ENCODE assay signal across 26 cellular contexts in genomic region chr12:128012110-128012509, GRCh38.
"Had no signal": no experiment of that assay in that cellular context is flagged by ENCODE, and none has a peak within 500 bp of the region (broad histone marks: within the 10 kb centered on the region; RNA-seq: fewer than 3 reads in every experiment).

No MANE protein-coding gene starts in this region.

- H3K27me3 Mint-ChIP-seq: progenitor cell of endocrine pancreas; stimulated activated naive B cell treated with anti-CD40 and anti-IgM and Interleukin-4, amounts not matched to agents 10 μg/mL and 1 μg/mL and 100 μg/mL, for 72 hours; stimulated activated naive CD8-positive, alpha-beta T cell treated with anti-CD3 and anti-CD28 coated beads, Interleukin-15, Interleukin-2, amounts not matched to agents 100 ng/mL and 50 ng/mL, for 24 hours had no signal

- H3K4me3 Mint-ChIP-seq: naive thymus-derived CD8-positive, alpha-beta T cell; natural killer cell treated with Interleukin-12 subunit alpha and Interleukin-12 subunit beta and Interleukin-15 and Interleukin-18, amount 100 ng/mL, for 72 hours; nephron progenitor cell; neural crest cell; stimulated activated effector memory CD8-positive, alpha-beta T cell treated with anti-CD3 and anti-CD28 coated beads, Interleukin-12 subunit alpha, Interleukin-12 subunit beta, amount 100 ng/mL, for 72 hours; stimulated activated naive B cell treated with anti-CD40 and anti-IgM and Interleukin-4, amounts not matched to agents 10 μg/mL and 1 μg/mL and 100 μg/mL, for 72 hours; stimulated activated naive CD8-positive, alpha-beta T cell treated with anti-CD3 and anti-CD28 coated beads, Interleukin-15, Interleukin-2, amounts not matched to agents 100 ng/mL and 50 ng/mL, for 24 hours; type B pancreatic cell had no signal

- H3K9me3 Mint-ChIP-seq: nephron progenitor cell, neural crest cell, type B pancreatic cell had no signal

- ATAC-seq: naive thymus-derived CD8-positive, alpha-beta T cell; natural killer cell treated with Interleukin-12 subunit alpha and Interleukin-12 subunit beta and Interleukin-15 and Interleukin-18, amount 100 ng/mL, for 72 hours; psoas muscle; right cardiac atrium; right lobe of liver; stimulated activated effector memory CD8-positive, alpha-beta T cell treated with anti-CD3 and anti-CD28 coated beads, Interleukin-12 subunit alpha, Interleukin-12 subunit beta, amount 100 ng/mL, for 72 hours; stimulated activated naive B cell treated with anti-CD40 and anti-IgM and Interleukin-4, amounts not matched to agents 10 μg/mL and 1 μg/mL and 100 μg/mL, for 72 hours; upper lobe of right lung had no signal

- H3K4me1 Mint-ChIP-seq: naive thymus-derived CD8-positive, alpha-beta T cell; neural crest cell; stimulated activated effector memory CD8-positive, alpha-beta T cell treated with anti-CD3 and anti-CD28 coated beads, Interleukin-12 subunit alpha, Interleukin-12 subunit beta, amount 100 ng/mL, for 72 hours; stimulated activated naive B cell treated with anti-CD40 and anti-IgM and Interleukin-4, amounts not matched to agents 10 μg/mL and 1 μg/mL and 100 μg/mL, for 72 hours had no signal

- H3K27ac Mint-ChIP-seq: naive thymus-derived CD8-positive, alpha-beta T cell; natural killer cell treated with Interleukin-12 subunit alpha and Interleukin-12 subunit beta and Interleukin-15 and Interleukin-18, amount 100 ng/mL, for 72 hours; nephron progenitor cell; progenitor cell of endocrine pancreas; stimulated activated effector memory CD8-positive, alpha-beta T cell treated with anti-CD3 and anti-CD28 coated beads, Interleukin-12 subunit alpha, Interleukin-12 subunit beta, amount 100 ng/mL, for 72 hours; stimulated activated naive B cell treated with anti-CD40 and anti-IgM and Interleukin-4, amounts not matched to agents 10 μg/mL and 1 μg/mL and 100 μg/mL, for 72 hours; stimulated activated naive CD8-positive, alpha-beta T cell treated with anti-CD3 and anti-CD28 coated beads, Interleukin-15, Interleukin-2, amounts not matched to agents 100 ng/mL and 50 ng/mL, for 24 hours; type B pancreatic cell had no signal

- H3K36me3 Mint-ChIP-seq: naive thymus-derived CD8-positive, alpha-beta T cell; natural killer cell treated with Interleukin-12 subunit alpha and Interleukin-12 subunit beta and Interleukin-15 and Interleukin-18, amount 100 ng/mL, for 72 hours; stimulated activated effector memory CD8-positive, alpha-beta T cell treated with anti-CD3 and anti-CD28 coated beads, Interleukin-12 subunit alpha, Interleukin-12 subunit beta, amount 100 ng/mL, for 72 hours; stimulated activated naive B cell treated with anti-CD40 and anti-IgM and Interleukin-4, amounts not matched to agents 10 μg/mL and 1 μg/mL and 100 μg/mL, for 72 hours; type B pancreatic cell had no signal

- DNase-seq: naive thymus-derived CD8-positive, alpha-beta T cell; nephron progenitor cell; nucleus accumbens; ovary; posterior cingulate gyrus; psoas muscle; right cardiac atrium; right lobe of liver; sigmoid colon; small intestine; stimulated activated CD4-positive, alpha-beta T cell treated with anti-CD3 and anti-CD28 coated beads, Interleukin-15, amount 100 ng/mL, for 24 hours; stimulated activated CD4-positive, alpha-beta T cell treated with anti-CD3 and anti-CD28 coated beads, Interleukin-2, amount 100 ng/mL, for 24 hours; stimulated activated CD4-positive, alpha-beta T cell treated with anti-CD3 and anti-CD28 coated beads, Interleukin-2, amount 100 ng/mL, for 48 hours; stimulated activated CD4-positive, alpha-beta T cell treated with anti-CD3 and anti-CD28 coated beads, Interleukin-4, amount 100 ng/mL, for 24 hours; stimulated activated naive B cell treated with anti-CD40 and anti-IgM and Interleukin-4, amounts not matched to agents 10 μg/mL and 1 μg/mL and 100 μg/mL, for 72 hours; stimulated activated naive CD4-positive, alpha-beta T cell treated with Interleukin-2 at 50 U/mL for 16 hours; stomach; thyroid gland; upper lobe of right lung; uterus had no signal
